Comparison of ENCODE assay signal across 16 cellular contexts in the genomic region with DNA sequence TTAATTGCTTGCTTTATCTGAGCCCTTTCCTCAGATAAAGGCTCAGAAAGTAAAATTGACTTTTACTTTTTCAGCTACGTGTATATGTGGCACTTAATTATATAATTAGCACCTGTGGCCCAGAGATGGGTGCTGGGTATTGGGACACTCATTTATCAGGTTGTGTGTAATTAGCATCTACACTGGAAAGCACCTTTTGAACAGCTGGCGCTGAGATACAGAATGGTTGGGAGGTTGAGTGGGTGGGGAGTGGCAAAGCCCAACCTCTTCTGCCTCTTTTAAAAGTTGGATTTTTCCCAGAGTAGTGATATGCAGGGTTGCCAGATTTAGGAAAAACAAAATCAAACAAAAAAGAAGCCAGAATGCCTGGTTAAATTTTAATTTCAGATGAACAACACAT. TPM values are rescaled to one million over a fixed set of nuclear protein-coding genes. Genes with fewer than 3 reads are reported as not detected.
DNase-seq lines count a peak whose midpoint lies in the region; ATAC-seq, FAIRE-seq and TF ChIP-seq lines count a peak whose summit lies in the region.
"Had no signal": no experiment of that assay in that cellular context is flagged by ENCODE, and none has a peak within 500 bp of the region (broad histone marks: within the 10 kb centered on the region; RNA-seq: fewer than 3 reads in every experiment).

No MANE protein-coding gene starts in this region.

- TF ChIP-seq EP300 in HepG2 (IDR thresholded peaks at IDR 0.05; ENCODE audit: low read depth in 2 of 2, low read length in 2 of 2): no peak
- no peak for TF ChIP-seq EP300 in HepG2 (CRISPR knock-in tag; IDR thresholded peaks at IDR 0.05; ENCODE audit: borderline replicate concordance)
- TF ChIP-seq EP300 in transverse colon (IDR thresholded peaks at IDR 0.05; ENCODE audit: low read depth): no peak

- TF ChIP-seq RAD21 in liver (IDR thresholded peaks at IDR 0.05) (peak in 1 of 2 donors; percentile 14), HepG2 (CRISPR knock-in tag; IDR thresholded peaks at IDR 0.05) (no peak)

- no TSS peak for BruUV-seq in HepG2 (replicated peaks; lab: Mats Ljungman, UMichigan)

- CTCF ChIA-PET in HepG2 (lab: Yijun Ruan, JAX; ENCODE audit: low intra/inter-chr PET ratio, low total read pairs): no interaction called here

- ATAC-seq in HepG2 (no peak), HG02885 (IDR thresholded peaks at IDR 0.05; ENCODE audit: poor library complexity, unreplicated experiment) (peak; percentile 56), GM18861 (IDR thresholded peaks at IDR 0.05; ENCODE audit: unreplicated experiment) (no peak)

- WGBS in liver: 36% methylated on average over 2 of the region's 2 CpGs
- over 99% methylated on average over 2 of the region's 2 CpGs for WGBS in HepG2 (ENCODE audit: low lambda C conversion rate)
- WGBS in transverse colon (ENCODE audit: low coverage in 1 of 2), 2 donors: 73 to 77% methylated on average over 1 to 2 of the region's 2 CpGs

- no peak overlapping the region for H2AFZ ChIP-seq in HepG2 (ENCODE audit: low read length)
- H2AFZ ChIP-seq: GM23248 had no signal

- in situ Hi-C loops in HepG2 (cut with HindIII; ENCODE audit: extremely low pct_ligation_motif_present, low pct_unique_long_range_greater_than_20kb): no loop called here
- in situ Hi-C loops in transverse colon (cut with MboI; ENCODE audit: low pct_ligation_motif_present in 1 of 4, low pct_unique_long_range_greater_than_20kb in 1 of 4, low sequenced_read_pairs in 3 of 4): no loop called here

- H3K4me1 ChIP-seq in liver (ENCODE audit: control insufficient read depth in 4 of 4, insufficient read depth in 4 of 4, low read length in 3 of 4): peaks cover 2 to 36% (median 30%) of the 10 kb centered on the region in 4 donors
- peaks cover 80% of the 10 kb centered on the region for H3K4me1 ChIP-seq in HepG2 (ENCODE audit: insufficient read depth, low read length)
- peaks cover 19 to 68% (median 28%) of the 10 kb centered on the region in 4 donors for H3K4me1 ChIP-seq in transverse colon

- POLR2A ChIA-PET in HepG2 (lab: Yijun Ruan, JAX): no interaction called here

- DNase-seq in HepG2 (ENCODE audit: low spot score) (no peak), NCI-H146 (lab: John Stamatoyannopoulos, UW) (peak; percentile 87), transverse colon (no peak), Ammon's horn (ENCODE audit: low spot score) (no peak), GF-D8 (lab: John Stamatoyannopoulos, UW) (no peak)
- DNase-seq: activated CD4-positive, alpha-beta T cell treated with anti-CD3 and anti-CD28 coated beads, Interleukin-2, amount 10 ng/mL, durations not matched to agents 7 days and 5 days; activated CD8-positive, alpha-beta memory T cell treated with anti-CD3 and anti-CD28 coated beads, Interleukin-2, amount 50 U/mL, for 48 hours; activated naive CD4-positive, alpha-beta T cell; endodermal cell; kidney glomerular epithelial cell; midbrain had no signal

- no peaks in the 10 kb centered on the region for H3K9me3 ChIP-seq in liver (ENCODE audit: control insufficient read depth in 4 of 4, low read length in 3 of 4)
- no peaks in the 10 kb centered on the region for H3K9me3 ChIP-seq in HepG2 (ENCODE audit: low read length)
- no peaks in the 10 kb centered on the region for H3K9me3 ChIP-seq in transverse colon

- H3K4me2 ChIP-seq in HepG2 (ENCODE audit: low read depth, low read length): no peak overlapping the region

- H3K79me2 ChIP-seq in HepG2 (ENCODE audit: insufficient read depth, low read length): peaks cover 97% of the 10 kb centered on the region

- H3K27ac ChIP-seq in liver (ENCODE audit: low read depth in 1 of 2, low read length in 2 of 2) (peak overlapping the region in 1 of 2 donors; percentile 14), HepG2 (ENCODE audit: extremely low read length, insufficient read depth, low read length) (no peak overlapping the region), transverse colon (peak overlapping the region; percentile 8 to 68 (median 36))
- H3K27ac ChIP-seq: GM23248 had no signal

- TF ChIP-seq POLR2A in HepG2 (IDR thresholded peaks at IDR 0.05; ENCODE audit: insufficient read depth in 1 of 2, low read depth in 2 of 2, low read length in 2 of 2) (no peak), transverse colon (IDR thresholded peaks at IDR 0.05) (no peak)

- H3K4me3 ChIP-seq in liver (ENCODE audit: low read depth in 1 of 3, low read length in 3 of 3): no peak overlapping the region
- H3K4me3 ChIP-seq in HepG2 (replicated peaks in 1 of 3; ENCODE audit: insufficient read depth in 1 of 3, low read depth in 2 of 3, low read length in 3 of 3): no peak overlapping the region
- no peak overlapping the region for H3K4me3 ChIP-seq in transverse colon
- H3K4me3 ChIP-seq: GM23248 had no signal

- TF ChIP-seq CTCF in liver (IDR thresholded peaks at IDR 0.05; ENCODE audit: low read depth, low read length, missing input control): no peak
- TF ChIP-seq CTCF in HepG2 (CRISPR knock-in tag; IDR thresholded peaks at IDR 0.05): no peak
- no peak for TF ChIP-seq CTCF in transverse colon (IDR thresholded peaks at IDR 0.05)

- intact Hi-C loops in HepG2 (cut with micrococcal nuclease; ENCODE audit: unreplicated experiment): loop anchor here (2.0 kb wide), 1 partner anchor 21 kb away; no protein-coding TSS in a partner anchor
- intact Hi-C loops in transverse colon (cut with DNase I; ENCODE audit: low total_unique reads): no loop called here

- no peaks in the 10 kb centered on the region for H3K36me3 ChIP-seq in liver (ENCODE audit: control insufficient read depth in 4 of 4, insufficient read depth in 3 of 4, low read depth in 1 of 4, low read length in 3 of 4)
- peaks cover 1 to 8% of the 10 kb centered on the region in 2 experiments; a peak in 2 of 5 replicates for H3K36me3 ChIP-seq in HepG2 (replicated peaks in 1 of 2; ENCODE audit: control insufficient read depth in 1 of 2, insufficient read depth in 2 of 2, low read length in 2 of 2)
- no peaks in the 10 kb centered on the region for H3K36me3 ChIP-seq in transverse colon

- H3K9ac ChIP-seq in liver (ENCODE audit: low read depth in 1 of 2, low read length in 2 of 2) (no peak overlapping the region), HepG2 (ENCODE audit: insufficient read depth, low read depth, low read length) (no peak overlapping the region)
- H3K9ac ChIP-seq: GM23248 had no signal

- peaks cover 59% of the 10 kb centered on the region for H4K20me1 ChIP-seq in HepG2 (ENCODE audit: insufficient read depth, low read length)

- FAIRE-seq in HepG2 (lab: Jason Lieb, UNC): no peak
- FAIRE-seq: astrocyte had no signal

- H3K27me3 ChIP-seq in liver (ENCODE audit: control insufficient read depth in 4 of 4, insufficient read depth in 4 of 4, low read length in 3 of 4) (no peaks in the 10 kb centered on the region), HepG2 (ENCODE audit: control insufficient read depth in 1 of 2, insufficient read depth in 2 of 2, low read length in 2 of 2) (no peaks in the 10 kb centered on the region), transverse colon (no peaks in the 10 kb centered on the region)

TF ChIP-seq in liver, 16 proteins besides CTCF, POLR2A, EP300 and RAD21 (continues in another document):
- peak in 1 of 2 donors; percentile 33 for TF ChIP-seq EGR1 (IDR thresholded peaks at IDR 0.05; ENCODE audit: low read depth in 2 of 2)

TF ChIP-seq in HepG2, 621 proteins besides CTCF, POLR2A, EP300 and RAD21 (continues in another document):
- no peak for TF ChIP-seq ZNF792 (CRISPR knock-in tag; IDR thresholded peaks at IDR 0.05)

RNA-seq across cellular contexts. Expression of a gene that starts 23.9 kb away (rescaled TPM):
- total RNA-seq in liver: 100 to 1,000 TPM in 1 of 2 donors, 10 to 100 TPM in 1; 87.1 to 191 TPM
- polyA plus RNA-seq in liver: 10 to 100 TPM; 44.8 to 64.6 TPM
- 139 and 299 TPM in 2 replicates for total RNA-seq in HepG2 (2016; rRNA removed; fragmentation: Illumina TruSeq; extraction: Trizol)
- 7.6 and 9.0 TPM in 2 replicates for total RNA-seq in HepG2 (2016; cell fraction: cytosol; rRNA removed; fragmentation: Illumina TruSeq; extraction: Trizol; ENCODE audit: low read depth)
- total RNA-seq in HepG2 (2016; cell fraction: insoluble cytoplasmic fraction; rRNA removed; fragmentation: Illumina TruSeq; extraction: Trizol): 109 and 295 TPM in 2 replicates
- total RNA-seq in HepG2 (2016; cell fraction: membrane; rRNA removed; fragmentation: Illumina TruSeq; extraction: Trizol): 27.1 and 31.5 TPM in 2 replicates
- 441 and 497 TPM in 2 replicates for total RNA-seq in HepG2 (2016; cell fraction: nucleus; rRNA removed; fragmentation: Illumina TruSeq; extraction: Trizol)
- 123 and 127 TPM in 2 replicates for polyA plus RNA-seq in HepG2 (2011; rRNA removed)
- polyA plus RNA-seq in HepG2 (2011; cell fraction: cytosol; rRNA removed): 37.4 and 38.8 TPM in 2 replicates
- polyA plus RNA-seq in HepG2 (2011; cell fraction: nucleus; rRNA removed): 594 and 623 TPM in 2 replicates
- polyA plus RNA-seq in HepG2 (2012): 212 and 223 TPM in 2 replicates
- polyA plus RNA-seq in HepG2 (2016; cell fraction: cytosol; fragmentation: Illumina TruSeq; extraction: Trizol; ENCODE audit: low read depth): 3.3 and 4.0 TPM in 2 replicates
- polyA plus RNA-seq in HepG2 (2016; cell fraction: insoluble cytoplasmic fraction; fragmentation: Illumina TruSeq; extraction: Trizol; ENCODE audit: low read depth): 55.3 and 74.4 TPM in 2 replicates
- polyA plus RNA-seq in HepG2 (2016; cell fraction: membrane; fragmentation: Illumina TruSeq; extraction: Trizol; ENCODE audit: low read depth): 9.0 and 11.0 TPM in 2 replicates
- 381 and 401 TPM in 2 replicates for polyA plus RNA-seq in HepG2 (2016; cell fraction: nucleus; fragmentation: Illumina TruSeq; extraction: Trizol; ENCODE audit: insufficient read depth, low read depth)
- polyA minus RNA-seq in HepG2 (2011; rRNA and poly(A)+ RNA removed; ENCODE audit: low replicate concordance): 53.9 and 245 TPM in 2 replicates
- polyA minus RNA-seq in HepG2 (2011; cell fraction: cytosol; rRNA and poly(A)+ RNA removed): 129 and 133 TPM in 2 replicates
- 957 and 1,039 TPM in 2 replicates for polyA minus RNA-seq in HepG2 (2011; cell fraction: nucleus; rRNA and poly(A)+ RNA removed)
- total RNA-seq in transverse colon: 100 to 1,000 TPM; 269 to 301 (median 285) TPM
